ENCODE assay signal across 35 cellular contexts in genomic region chr6:160804639-160805038, GRCh38.
"Had no signal": no experiment of that assay in that cellular context is flagged by ENCODE, and none has a peak within 500 bp of the region (broad histone marks: within the 10 kb centered on the region; RNA-seq: fewer than 3 reads in every experiment).

No MANE protein-coding gene starts in this region.

- H3K4me1 Mint-ChIP-seq: activated naive CD4-positive, alpha-beta T cell treated with anti-CD3 and anti-CD28 coated beads, Interleukin-2, amount 50 U/mL, for 24 hours; activated naive CD8-positive, alpha-beta T cell treated with anti-CD3 and anti-CD28 coated beads for 36 hours; activated naive CD8-positive, alpha-beta T cell treated with anti-CD3 and anti-CD28 coated beads, Interleukin-2, amount 50 U/mL, for 24 hours had no signal

- DNase-seq: activated CD4-positive, alpha-beta T cell treated with anti-CD3 and anti-CD28 coated beads for 1 hour; activated CD4-positive, alpha-beta T cell treated with anti-CD3 and anti-CD28 coated beads for 4 hours; activated CD4-positive, alpha-beta T cell treated with anti-CD3 and anti-CD28 coated beads, Interleukin-2, amount 50 U/mL, for 1 hour; activated CD4-positive, alpha-beta T cell treated with anti-CD3 and anti-CD28 coated beads, Interleukin-2, amount 50 U/mL, for 48 hours; activated CD8-positive, alpha-beta memory T cell treated with anti-CD3 and anti-CD28 coated beads for 24 hours; activated CD8-positive, alpha-beta T cell treated with anti-CD3 and anti-CD28 coated beads for 36 hours; activated effector memory CD4-positive, alpha-beta T cell treated with anti-CD3 and anti-CD28 coated beads, Interleukin-2, amount 50 U/mL, for 16 hours; activated naive CD4-positive, alpha-beta T cell treated with anti-CD3 and anti-CD28 coated beads for 36 hours; activated naive CD8-positive, alpha-beta T cell treated with anti-CD3 and anti-CD28 coated beads for 36 hours; activated naive CD8-positive, alpha-beta T cell treated with anti-CD3 and anti-CD28 coated beads, Interleukin-2, amount 50 U/mL, for 24 hours; activated T-cell treated with anti-CD3 and anti-CD28 coated beads, Interleukin-2, amount 50 U/mL, for 48 hours; adrenal gland; amygdala; aorta; body of pancreas; caudate nucleus; cortex of kidney; dermis blood vessel endothelial cell; effector CD4-positive, alpha-beta T cell; effector memory CD8-positive, alpha-beta T cell; esophagus squamous epithelium; foreskin melanocyte; heart right ventricle; T-helper 2 cell had no signal

- H3K9me3 Mint-ChIP-seq: activated T-helper 1 cell treated with anti-CD3 and anti-CD28 coated beads, Interleukin-12 subunit alpha, Interleukin-12 subunit beta, Interleukin-2, Interleukin-4 antibody, amounts not matched to agents 30 ng/mL and 10 ng/mL and 1 ng/mL, durations not matched to agents 14 hours and 24 hours and 36 hours; effector memory CD8-positive, alpha-beta T cell had no signal

- ATAC-seq: activated CD8-positive, alpha-beta T cell treated with anti-CD3 and anti-CD28 coated beads for 36 hours; activated naive CD8-positive, alpha-beta T cell treated with anti-CD3 and anti-CD28 coated beads, Interleukin-2, amount 50 U/mL, for 24 hours; body of pancreas; effector memory CD8-positive, alpha-beta T cell; gastroesophageal sphincter; heart right ventricle; WTC11 had no signal

- H3K27ac Mint-ChIP-seq: activated CD8-positive, alpha-beta T cell treated with anti-CD3 and anti-CD28 coated beads for 36 hours; activated naive CD4-positive, alpha-beta T cell treated with anti-CD3 and anti-CD28 coated beads for 36 hours; activated naive CD4-positive, alpha-beta T cell treated with anti-CD3 and anti-CD28 coated beads, Interleukin-2, amount 50 U/mL, for 24 hours; activated naive CD8-positive, alpha-beta T cell treated with anti-CD3 and anti-CD28 coated beads for 36 hours; activated naive CD8-positive, alpha-beta T cell treated with anti-CD3 and anti-CD28 coated beads, Interleukin-2, amount 50 U/mL, for 24 hours; activated T-helper 1 cell treated with anti-CD3 and anti-CD28 coated beads, Interleukin-12 subunit alpha, Interleukin-12 subunit beta, Interleukin-2, Interleukin-4 antibody, amounts not matched to agents 30 ng/mL and 10 ng/mL and 1 ng/mL, durations not matched to agents 14 hours and 24 hours and 36 hours; activated T-helper 2 cell treated with anti-CD3 and anti-CD28 coated beads, Interferon-gamma antibody, Interleukin-2, Interleukin-4, amounts not matched to agents 10 μg/mL and 5 μg/mL and 100 μg/mL, durations not matched to agents 14 hours and 24 hours and 36 hours; effector memory CD8-positive, alpha-beta T cell; WTC11 had no signal

- H3K36me3 Mint-ChIP-seq: activated naive CD4-positive, alpha-beta T cell treated with anti-CD3 and anti-CD28 coated beads, Interleukin-2, amount 50 U/mL, for 24 hours; activated naive CD8-positive, alpha-beta T cell treated with anti-CD3 and anti-CD28 coated beads for 36 hours had no signal

- H2AFZ ChIP-seq: hepatocyte had no signal

- H3K4me2 ChIP-seq: hepatocyte had no signal

- H3K4me1 ChIP-seq: adrenal gland, body of pancreas, gastroesophageal sphincter, heart right ventricle had no signal

- H3K4me3 ChIP-seq: adrenal gland, body of pancreas, esophagus squamous epithelium, gastroesophageal sphincter, heart right ventricle, hepatocyte had no signal

- H3K4me3 Mint-ChIP-seq: activated CD8-positive, alpha-beta T cell treated with anti-CD3 and anti-CD28 coated beads for 36 hours; activated naive CD4-positive, alpha-beta T cell treated with anti-CD3 and anti-CD28 coated beads for 36 hours; activated naive CD4-positive, alpha-beta T cell treated with anti-CD3 and anti-CD28 coated beads, Interleukin-2, amount 50 U/mL, for 24 hours; activated naive CD8-positive, alpha-beta T cell treated with anti-CD3 and anti-CD28 coated beads for 36 hours; activated naive CD8-positive, alpha-beta T cell treated with anti-CD3 and anti-CD28 coated beads, Interleukin-2, amount 50 U/mL, for 24 hours; activated T-helper 1 cell treated with anti-CD3 and anti-CD28 coated beads, Interleukin-12 subunit alpha, Interleukin-12 subunit beta, Interleukin-2, Interleukin-4 antibody, amounts not matched to agents 30 ng/mL and 10 ng/mL and 1 ng/mL, durations not matched to agents 14 hours and 24 hours and 36 hours; effector memory CD8-positive, alpha-beta T cell; WTC11 had no signal

- H3K9me3 ChIP-seq: adrenal gland, body of pancreas, esophagus squamous epithelium, gastroesophageal sphincter, heart right ventricle had no signal

- H3K27me3 ChIP-seq: adrenal gland, body of pancreas, esophagus squamous epithelium, hepatocyte had no signal

- FAIRE-seq: colon, endometrium, endothelial cell of umbilical vein had no signal

- H3K36me3 ChIP-seq: adrenal gland, esophagus squamous epithelium, gastroesophageal sphincter, heart right ventricle had no signal

- H3K27ac ChIP-seq: adrenal gland, body of pancreas, epithelial cell of prostate, esophagus squamous epithelium, gastroesophageal sphincter, heart right ventricle, hepatocyte, VCaP had no signal

- H3K79me2 ChIP-seq: hepatocyte had no signal
